Comparison of ENCODE assay signal across 8 cellular contexts in the genomic region with DNA sequence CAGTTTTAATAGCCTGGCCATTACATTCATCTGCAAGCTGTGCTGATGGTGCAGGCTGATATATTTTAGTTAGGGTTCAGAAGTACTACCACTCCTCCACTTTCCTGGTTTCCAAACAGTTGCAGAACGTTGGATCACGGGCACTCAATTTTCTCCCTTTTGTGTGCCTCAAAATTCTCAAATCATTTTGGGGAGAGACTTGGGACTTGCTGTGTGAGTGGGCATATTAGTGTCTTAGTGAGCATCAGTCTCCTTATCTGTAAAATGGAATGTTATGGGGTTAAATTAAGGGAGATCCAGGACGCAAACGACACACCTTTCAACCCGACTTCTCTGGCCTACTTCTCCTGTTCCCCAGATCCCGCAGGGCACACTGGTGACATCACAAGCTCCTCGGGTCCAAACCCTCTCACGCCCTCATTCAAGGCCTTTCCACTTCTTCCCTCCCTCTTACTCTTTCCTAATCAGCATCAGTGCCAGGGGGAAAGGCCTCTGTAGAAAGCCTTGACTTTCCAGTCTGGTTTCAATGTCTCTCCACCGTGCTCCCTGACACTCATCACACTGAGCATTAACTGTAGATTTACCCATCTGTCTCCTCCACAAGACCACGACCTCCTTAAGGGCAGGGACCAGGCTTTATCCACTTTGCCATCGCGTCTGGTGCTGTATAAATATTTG. TPM values are rescaled to one million over a fixed set of nuclear protein-coding genes. Genes with fewer than 3 reads are reported as not detected.
DNase-seq lines count a peak whose midpoint lies in the region; ATAC-seq and TF ChIP-seq lines count a peak whose summit lies in the region.

No MANE protein-coding gene starts in this region.

- no peaks in the 10 kb centered on the region for H3K9me3 ChIP-seq in OCI-LY3 (ENCODE audit: insufficient read depth, low read length)

- H2AFZ ChIP-seq in OCI-LY3 (ENCODE audit: low read depth, low read length): peak overlapping the region; percentile 19; the same call in 1 of the 2 replicates

- no peaks in the 10 kb centered on the region for H3K27me3 Mint-ChIP-seq in stimulated activated memory B cell treated with anti-CD40 and anti-IgM and Interleukin-4, amounts not matched to agents 10 μg/mL and 1 μg/mL and 100 μg/mL, for 72 hours

- peaks cover 31% of the 10 kb centered on the region for H3K36me3 Mint-ChIP-seq in stimulated activated memory B cell treated with anti-CD40 and anti-IgM and Interleukin-4, amounts not matched to agents 10 μg/mL and 1 μg/mL and 100 μg/mL, for 72 hours

- H3K4me3 ChIP-seq in OCI-LY3 (ENCODE audit: low read length) (peak overlapping the region; percentile 77), cardiac fibroblast (replicated peaks in 1 of 2; ENCODE audit: low read depth in 2 of 2, low read length in 2 of 2) (peak overlapping the region; percentile 64 to 69)

- DNase-seq in A172 (ENCODE audit: low spot score) (peak; percentile 61), GM10266 (ENCODE audit: extremely low spot score) (peak; percentile 4), cardiac fibroblast (ENCODE audit: low read depth in 2 of 2) (peak; percentile 86 to 87), kidney tubule cell (ENCODE audit: low spot score) (peak; percentile 51)

- H3K4me1 Mint-ChIP-seq in stimulated activated memory B cell treated with anti-CD40 and anti-IgM and Interleukin-4, amounts not matched to agents 10 μg/mL and 1 μg/mL and 100 μg/mL, for 72 hours: peaks cover 43% of the 10 kb centered on the region

- H3K4me1 ChIP-seq in OCI-LY3 (ENCODE audit: low read length): peaks cover 17% of the 10 kb centered on the region; the same call in 1 of the 2 replicates

- H3K27me3 ChIP-seq in OCI-LY3 (ENCODE audit: low read depth, low read length): no peaks in the 10 kb centered on the region

- H3K79me2 ChIP-seq in OCI-LY3 (ENCODE audit: low read length): peaks cover 46% of the 10 kb centered on the region

- H3K9me3 Mint-ChIP-seq in stimulated activated memory B cell treated with anti-CD40 and anti-IgM and Interleukin-4, amounts not matched to agents 10 μg/mL and 1 μg/mL and 100 μg/mL, for 72 hours: no peaks in the 10 kb centered on the region

- peak overlapping the region; percentile 69; the same call in 1 of the 2 replicates for H3K27ac ChIP-seq in OCI-LY3 (ENCODE audit: low read length)

- TF ChIP-seq CTCF in GM10266 (IDR thresholded peaks at IDR 0.05; ENCODE audit: control insufficient read depth, insufficient read depth, low read depth, missing control alignments): no peak
- no peak for TF ChIP-seq CTCF in OCI-LY3 (IDR thresholded peaks at IDR 0.05; ENCODE audit: low read depth, low read length)
- TF ChIP-seq CTCF in cardiac fibroblast (IDR thresholded peaks at IDR 0.05; ENCODE audit: low read depth, low read length): no peak

- H3K27ac Mint-ChIP-seq in stimulated activated memory B cell treated with anti-CD40 and anti-IgM and Interleukin-4, amounts not matched to agents 10 μg/mL and 1 μg/mL and 100 μg/mL, for 72 hours: peak overlapping the region; percentile 96

- H3K4me2 ChIP-seq in OCI-LY3 (ENCODE audit: low read length): peak overlapping the region; percentile 91

- ATAC-seq in stimulated activated memory B cell treated with anti-CD40 and anti-IgM and Interleukin-4, amounts not matched to agents 10 μg/mL and 1 μg/mL and 100 μg/mL, for 72 hours: no peak
- ATAC-seq in GM19395 (IDR thresholded peaks at IDR 0.05; ENCODE audit: unreplicated experiment): no peak
- no peak for ATAC-seq in activated CD4-positive, CD25-positive, alpha-beta regulatory T cell treated with anti-CD3 and anti-CD28 coated beads, Interleukin-2, amount 50 U/mL, for 24 hours

- peak overlapping the region; percentile 74 for H3K9ac ChIP-seq in OCI-LY3 (ENCODE audit: low read length)

- H3K36me3 ChIP-seq in OCI-LY3 (replicated peaks; ENCODE audit: low read depth, low read length): peaks cover 9% of the 10 kb centered on the region

- peaks cover 17% of the 10 kb centered on the region for H4K20me1 ChIP-seq in OCI-LY3 (ENCODE audit: insufficient read depth, low read length)

- peak overlapping the region; percentile 90 for H3K4me3 Mint-ChIP-seq in stimulated activated memory B cell treated with anti-CD40 and anti-IgM and Interleukin-4, amounts not matched to agents 10 μg/mL and 1 μg/mL and 100 μg/mL, for 72 hours

RNA-seq across cellular contexts. Expression of gene PIGP, which starts 1.2 kb away (rescaled TPM):
- total RNA-seq in A172 (2014; rRNA removed; shearing (Covaris generic)): 22.3 and 28.6 TPM in 2 replicates

RNA-seq across cellular contexts. Expression of gene TTC3, which starts 1.4 kb away (rescaled TPM):
- total RNA-seq in A172 (2014; rRNA removed; shearing (Covaris generic)): 127 and 147 TPM in 2 replicates

Comparison
In these comparisons a context has a peak if more than half of its experiments do, and no peak if none do; other contexts are left out.
1. DNase-seq: peak in every context shown above with its lines; median percentile 86 in cardiac fibroblast; 61 in A172; 51 in kidney tubule cell; 4 in GM10266.